Comparison of ENCODE assay signal across 21 cellular contexts in the genomic region with DNA sequence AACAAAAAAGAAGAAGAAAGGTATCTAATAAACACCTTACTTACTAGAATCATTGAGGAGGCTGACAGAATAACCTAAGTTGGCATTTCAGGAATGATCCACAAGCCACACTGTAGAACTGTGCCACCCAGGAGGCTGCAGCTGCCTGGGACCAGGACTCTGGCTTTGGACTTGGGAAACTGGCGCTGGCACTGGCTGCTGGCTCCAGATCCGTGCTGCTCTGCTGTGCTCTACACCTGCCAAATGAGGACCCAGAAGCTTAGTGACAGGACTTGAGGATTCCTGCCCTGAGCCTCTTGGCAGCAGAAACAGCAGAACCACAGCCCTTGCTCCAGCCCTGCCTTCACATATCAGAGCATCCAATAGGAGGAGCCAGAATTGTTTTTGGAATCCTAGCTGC.
A peak's percentile ranks its signal among the peaks of the same experiment; 100 is the strongest.
DNase-seq lines count a peak whose midpoint lies in the region; ATAC-seq and TF ChIP-seq lines count a peak whose summit lies in the region.
"Had no signal": no experiment of that assay in that cellular context is flagged by ENCODE, and none has a peak within 500 bp of the region (broad histone marks: within the 10 kb centered on the region; RNA-seq: fewer than 3 reads in every experiment).

No MANE protein-coding gene starts in this region.

- H3K9ac ChIP-seq in BLaER1 treated with 17β-estradiol and CSF1 and Interleukin-3, amounts not matched to agents 10 nM and 100 nM: no peak overlapping the region
- H3K9ac ChIP-seq: GM23248 had no signal

- ATAC-seq in HG02840 (IDR thresholded peaks at IDR 0.05; ENCODE audit: low FRiP score, unreplicated experiment): no peak
- ATAC-seq: A549 had no signal

- H3K27ac ChIP-seq in BLaER1 treated with 17β-estradiol and CSF1 and Interleukin-3, amounts not matched to agents 10 nM and 100 nM: peak overlapping the region in 10 of 11 experiments; percentile 11 to 99 (median 94); a peak in 12 of 22 replicates
- peak overlapping the region; percentile 83 for H3K27ac ChIP-seq in RWPE1
- H3K27ac ChIP-seq: A549, GM23248 had no signal

- CTCF ChIA-PET in RWPE1 (lab: Yijun Ruan, JAX): no interaction called here

- H3K4me3 ChIP-seq in BLaER1 treated with 17β-estradiol and CSF1 and Interleukin-3, amounts not matched to agents 10 nM and 100 nM: peak overlapping the region in 1 of 10 experiments; percentile 16; a peak in 1 of 20 replicates
- H3K4me3 ChIP-seq: A549, GM23248 had no signal

- no peaks in the 10 kb centered on the region for H3K27me3 ChIP-seq in BLaER1 treated with 17β-estradiol and CSF1 and Interleukin-3, amounts not matched to agents 10 nM and 100 nM
- H3K27me3 ChIP-seq: BE2C had no signal

- no peaks in the 10 kb centered on the region for H4K20me1 ChIP-seq in BLaER1 treated with 17β-estradiol and CSF1 and Interleukin-3, amounts not matched to agents 10 nM and 100 nM

- TF ChIP-seq CTCF in RWPE1 (conservative IDR thresholded peaks at IDR 0.05; ENCODE audit: low read depth): no peak

- peaks cover 52 to 86% (median 70%) of the 10 kb centered on the region in 10 experiments for H3K4me1 ChIP-seq in BLaER1 treated with 17β-estradiol and CSF1 and Interleukin-3, amounts not matched to agents 10 nM and 100 nM
- H3K4me1 ChIP-seq: A549, BE2C had no signal

- peaks cover 23 to 39% (median 30%) of the 10 kb centered on the region in 11 experiments for H3K9me3 ChIP-seq in BLaER1 treated with 17β-estradiol and CSF1 and Interleukin-3, amounts not matched to agents 10 nM and 100 nM (replicated peaks in 1 of 11)
- H3K9me3 ChIP-seq: BE2C had no signal

- peaks cover 2 to 54% (median 27%) of the 10 kb centered on the region in 11 experiments; a peak in 16 of 22 replicates for H3K36me3 ChIP-seq in BLaER1 treated with 17β-estradiol and CSF1 and Interleukin-3, amounts not matched to agents 10 nM and 100 nM
- H3K36me3 ChIP-seq: BE2C had no signal

- DNase-seq in RWPE1 (ENCODE audit: low spot score) (no peak), myocyte (ENCODE audit: low read depth) (peak; percentile 63), amniotic stem cell (lab: John Stamatoyannopoulos, UW) (no peak), NCI-H128 (lab: John Stamatoyannopoulos, UW; ENCODE audit: unreplicated experiment) (no peak)
- DNase-seq: 8988T; ACHN; AML-193; BE2C; C1 segment of cervical spinal cord; Calu3; CD4-positive, alpha-beta memory T cell; COR-L47; DMS53; DMS79 treated with DMSO at 0.1 percent for 48 hours; GF-D8; GM23248; H7; HCEC 1CT had no signal

- peak overlapping the region in 9 of 11 experiments; percentile 69 to 98 (median 87); a peak in 17 of 22 replicates for H3K4me2 ChIP-seq in BLaER1 treated with 17β-estradiol and CSF1 and Interleukin-3, amounts not matched to agents 10 nM and 100 nM
- H3K4me2 ChIP-seq: A549 had no signal

- POLR2A ChIA-PET in RWPE1 (lab: Yijun Ruan, JAX; ENCODE audit: low non-redundant PET): no interaction called here
